9 cellular contexts compared by ENCODE assay signal in the genomic region with DNA sequence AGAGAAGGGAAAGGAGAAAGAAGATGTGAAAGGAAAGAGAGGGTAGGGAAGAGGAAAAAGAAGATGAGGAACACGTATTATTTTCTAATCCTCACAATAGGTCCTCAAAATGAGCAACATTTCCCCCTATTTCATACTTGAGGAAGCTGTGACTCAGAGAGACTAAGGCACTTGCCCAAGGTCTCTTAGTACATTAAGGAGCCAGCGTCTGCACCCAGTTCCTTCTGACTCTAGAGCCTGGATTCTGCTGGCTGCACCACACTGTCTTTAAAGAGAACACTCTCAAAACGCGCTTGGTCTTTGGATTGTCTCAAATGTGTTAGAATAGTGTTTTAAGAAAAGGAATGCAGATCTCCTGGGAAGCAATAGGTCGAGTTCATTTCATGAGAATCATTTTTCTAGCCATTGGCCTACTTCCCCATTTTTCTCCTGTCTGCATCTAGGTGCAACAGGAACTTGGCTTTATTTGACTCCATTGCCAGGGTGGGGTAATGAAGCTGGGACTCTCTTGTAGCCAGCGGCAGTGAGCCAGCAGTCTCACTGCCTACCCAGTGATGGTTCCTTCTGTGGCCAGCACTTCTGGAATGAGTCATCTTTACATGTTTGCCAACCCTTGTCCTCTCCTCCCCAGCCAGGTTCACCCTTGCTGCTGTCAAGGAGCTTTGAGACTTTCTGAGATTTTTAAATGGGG.
DNase-seq lines count a peak whose midpoint lies in the region; ATAC-seq and TF ChIP-seq lines count a peak whose summit lies in the region.
"Had no signal": no experiment of that assay in that cellular context is flagged by ENCODE, and none has a peak within 500 bp of the region (broad histone marks: within the 10 kb centered on the region; RNA-seq: fewer than 3 reads in every experiment).

No MANE protein-coding gene starts in this region.

- H3K9me3 ChIP-seq in CD4-positive, CD25-positive, alpha-beta regulatory T cell (ENCODE audit: control insufficient read depth in 2 of 2, low read length in 2 of 2): no peaks in the 10 kb centered on the region
- H3K9me3 ChIP-seq in right cardiac atrium (ENCODE audit: control insufficient read depth, low read length): no peaks in the 10 kb centered on the region
- H3K9me3 ChIP-seq in HAP-1: no peaks in the 10 kb centered on the region
- peaks cover 6% of the 10 kb centered on the region for H3K9me3 ChIP-seq in WERI-Rb-1 (ENCODE audit: severe bottlenecking)

- peak overlapping the region; percentile 49 for H3K4me3 ChIP-seq in CD4-positive, CD25-positive, alpha-beta regulatory T cell (ENCODE audit: low read depth, low read length)
- H3K4me3 ChIP-seq in right cardiac atrium (ENCODE audit: low read length): no peak overlapping the region
- H3K4me3 ChIP-seq in HAP-1: no peak overlapping the region
- H3K4me3 ChIP-seq in WERI-Rb-1 (ENCODE audit: low read depth, low read length): no peak overlapping the region

- peak overlapping the region; percentile 27 to 77 (median 57) for H3K27ac Mint-ChIP-seq in CD4-positive, CD25-positive, alpha-beta regulatory T cell
- H3K27ac Mint-ChIP-seq: nephron had no signal

- H3K4me1 ChIP-seq in CD4-positive, CD25-positive, alpha-beta regulatory T cell (ENCODE audit: control insufficient read depth, insufficient read depth, low read length, poor library complexity, severe bottlenecking): peaks cover 8% of the 10 kb centered on the region
- no peaks in the 10 kb centered on the region for H3K4me1 ChIP-seq in right cardiac atrium (ENCODE audit: control insufficient read depth, insufficient read depth, low read length)
- no peaks in the 10 kb centered on the region for H3K4me1 ChIP-seq in HAP-1

- H3K36me3 Mint-ChIP-seq in CD4-positive, CD25-positive, alpha-beta regulatory T cell: peaks cover 57% of the 10 kb centered on the region

- peaks cover 85% of the 10 kb centered on the region for H3K36me3 ChIP-seq in CD4-positive, CD25-positive, alpha-beta regulatory T cell (ENCODE audit: control insufficient read depth, insufficient read depth, low read length)
- no peaks in the 10 kb centered on the region for H3K36me3 ChIP-seq in HAP-1 (replicated peaks)
- H3K36me3 ChIP-seq in WERI-Rb-1: no peaks in the 10 kb centered on the region

- ATAC-seq in CD4-positive, CD25-positive, alpha-beta regulatory T cell (ENCODE audit: low read depth in 2 of 2): peak; percentile 78 to 79
- ATAC-seq in HG03064 (IDR thresholded peaks at IDR 0.05; ENCODE audit: low read depth, unreplicated experiment) (peak; percentile 95), right cardiac atrium (peak; percentile 75 to 89)

- intact Hi-C loops in right cardiac atrium (cut with DNase I): no loop called here

- in situ Hi-C loops in HAP-1 (cut with MboI; ENCODE audit: low sequenced_read_pairs): no loop called here

- WGBS in right cardiac atrium: 47% methylated on average over 6 of the region's 6 CpGs

- no peaks in the 10 kb centered on the region for H3K9me3 Mint-ChIP-seq in CD4-positive, CD25-positive, alpha-beta regulatory T cell
- H3K9me3 Mint-ChIP-seq: nephron had no signal

- H3K4me3 Mint-ChIP-seq in CD4-positive, CD25-positive, alpha-beta regulatory T cell: peak overlapping the region in 2 of 4 donors; percentile 1 to 32
- H3K4me3 Mint-ChIP-seq: nephron had no signal

- no peaks in the 10 kb centered on the region for H3K27me3 Mint-ChIP-seq in CD4-positive, CD25-positive, alpha-beta regulatory T cell

- DNase-seq in CD4-positive, CD25-positive, alpha-beta regulatory T cell: peak in 1 of 3 donors; percentile 31
- DNase-seq in GM19238 (ENCODE audit: insufficient read length, low spot score) (peak; percentile 22), SIG-M5 (lab: John Stamatoyannopoulos, UW) (peak; percentile 86), right cardiac atrium (peak; percentile 35 to 65 (median 53)), HAP-1 (ENCODE audit: low spot score in 2 of 2) (no peak), D341Med (ENCODE audit: low spot score) (no peak), WERI-Rb-1 (no peak)

- peaks cover 26 to 70% (median 54%) of the 10 kb centered on the region in 4 donors for H3K4me1 Mint-ChIP-seq in CD4-positive, CD25-positive, alpha-beta regulatory T cell
- H3K4me1 Mint-ChIP-seq: nephron had no signal

- peak overlapping the region; percentile 17 for H3K27ac ChIP-seq in CD4-positive, CD25-positive, alpha-beta regulatory T cell (ENCODE audit: insufficient read depth, low read length, poor library complexity, severe bottlenecking)
- no peak overlapping the region for H3K27ac ChIP-seq in right cardiac atrium (ENCODE audit: low read length)
- no peak overlapping the region for H3K27ac ChIP-seq in WERI-Rb-1

- no peak for TF ChIP-seq CTCF in WERI-Rb-1 (IDR thresholded peaks at IDR 0.05; ENCODE audit: low read depth, low read length)

- no peaks in the 10 kb centered on the region for H3K27me3 ChIP-seq in CD4-positive, CD25-positive, alpha-beta regulatory T cell (ENCODE audit: control insufficient read depth, insufficient read depth, low read length)
- no peaks in the 10 kb centered on the region for H3K27me3 ChIP-seq in right cardiac atrium (ENCODE audit: control insufficient read depth, insufficient read depth)
- H3K27me3 ChIP-seq in HAP-1 (ENCODE audit: low read depth): no peaks in the 10 kb centered on the region
- no peaks in the 10 kb centered on the region for H3K27me3 ChIP-seq in WERI-Rb-1 (ENCODE audit: insufficient read depth, low read depth, severe bottlenecking)

Comparison
In these comparisons a context has a peak if more than half of its experiments do, and no peak if none do; other contexts are left out.
1. DNase-seq: peak in GM19238 (single experiment), SIG-M5 (single experiment) and right cardiac atrium (3 of 3); none in HAP-1 (0 of 2), D341Med (single experiment) and WERI-Rb-1 (single experiment).
2. Peak in every context shown above with its lines, with median percentiles within 50 percentile points of each other: ATAC-seq.